8 cellular contexts compared by ENCODE assay signal in the genomic region with DNA sequence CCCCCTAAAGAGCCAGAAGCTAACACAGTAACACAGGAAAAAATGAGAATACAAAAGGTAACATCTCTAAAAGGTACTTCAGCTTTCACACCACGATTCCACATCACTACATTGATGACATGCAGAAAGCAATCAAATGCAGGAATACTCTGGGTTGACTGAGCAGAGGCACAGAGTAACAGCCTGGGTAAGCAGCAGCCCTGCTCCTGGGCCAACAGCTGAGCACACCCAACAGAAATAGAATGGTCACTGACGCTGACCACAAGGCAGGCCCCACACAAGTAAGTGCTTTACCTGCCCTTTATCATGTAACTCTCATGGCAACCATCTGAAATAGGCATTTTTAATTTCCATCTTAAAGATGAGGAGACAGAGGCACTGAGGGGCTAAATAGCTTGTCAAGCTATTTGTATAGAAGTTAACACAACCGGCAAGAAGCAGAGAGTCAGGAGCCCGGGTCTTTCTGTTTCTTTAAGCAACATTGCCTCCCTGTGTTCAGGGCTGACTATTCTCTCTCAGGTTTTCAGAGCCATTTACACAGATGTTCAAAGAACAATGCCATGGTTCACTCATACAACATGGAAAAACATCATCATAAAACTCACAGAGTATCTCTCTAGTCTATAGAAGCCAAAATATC.
DNase-seq lines count a peak whose midpoint lies in the region; ATAC-seq, FAIRE-seq and TF ChIP-seq lines count a peak whose summit lies in the region.

No MANE protein-coding gene starts in this region.

- no peaks in the 10 kb centered on the region for H3K79me2 ChIP-seq in KMS-11 (ENCODE audit: insufficient read depth, low read depth)
- H3K79me2 ChIP-seq in endothelial cell of umbilical vein (ENCODE audit: control insufficient read depth, insufficient read depth, low read length): no peaks in the 10 kb centered on the region

- POLR2A ChIA-PET in endothelial cell of umbilical vein (lab: Charles Lee): interaction anchor here (0.7 kb wide), 1 partner anchor 861 kb away, joined by 3 read pairs; no protein-coding TSS in a partner anchor

- no peak overlapping the region for H3K9ac ChIP-seq in KMS-11
- no peak overlapping the region for H3K9ac ChIP-seq in endothelial cell of umbilical vein (replicated peaks; ENCODE audit: extremely low read depth, insufficient read depth, low read length)

- DNase-seq in ELR (ENCODE audit: low read depth) (peak; percentile 61), UCSD-AML1 (lab: John Stamatoyannopoulos, UW; ENCODE audit: unreplicated experiment) (peak; percentile 35), endothelial cell of umbilical vein (ENCODE audit: low read depth, low spot score) (peak; percentile 80), omental fat pad (ENCODE audit: low spot score) (no peak), NCI-H2227 treated with DMSO at 0.1 percent for 48 hours (lab: John Stamatoyannopoulos, UW) (no peak), NCI-H2029 (lab: John Stamatoyannopoulos, UW) (no peak)

- ATAC-seq in omental fat pad (ENCODE audit: low FRiP score) (peak; percentile 62), GM19023 (IDR thresholded peaks at IDR 0.05; ENCODE audit: unreplicated experiment) (no peak)

- dilution Hi-C loops in endothelial cell of umbilical vein (cut with MboI; ENCODE audit: extremely low pct_ligation_motif_present, low sequenced_read_pairs): no loop called here

- TF ChIP-seq CTCF in KMS-11 (conservative IDR thresholded peaks at IDR 0.05; ENCODE audit: low read depth, low read length) (peak; percentile 33; the same call in 1 of the 2 replicates), endothelial cell of umbilical vein (IDR thresholded peaks at IDR 0.05; ENCODE audit: extremely low read depth in 1 of 2, insufficient read depth in 1 of 2, low read depth in 1 of 2, low read length in 2 of 2) (peak; percentile 21 to 32), omental fat pad (IDR thresholded peaks at IDR 0.05) (no peak)

- no peak overlapping the region for H3K4me2 ChIP-seq in KMS-11
- no peak overlapping the region for H3K4me2 ChIP-seq in endothelial cell of umbilical vein (ENCODE audit: insufficient read depth, low read length)

- no peaks in the 10 kb centered on the region for H4K20me1 ChIP-seq in KMS-11 (ENCODE audit: insufficient read depth)
- no peaks in the 10 kb centered on the region for H4K20me1 ChIP-seq in endothelial cell of umbilical vein (replicated peaks; ENCODE audit: control insufficient read depth, extremely low read depth, insufficient read depth, low read length)

- CTCF ChIA-PET in endothelial cell of umbilical vein (lab: Charles Lee): interaction anchor here (0.6 to 3.2 kb wide), 43 partner anchors 10 to 1189 kb away, joined by 3 to 55 read pairs (median 4); no protein-coding TSS in a partner anchor

- no peak for TF ChIP-seq POLR2A in endothelial cell of umbilical vein (IDR thresholded peaks at IDR 0.05; ENCODE audit: low read depth, low read length)

- no peaks in the 10 kb centered on the region for H3K27me3 ChIP-seq in KMS-11 (ENCODE audit: insufficient read depth, low read depth)
- no peaks in the 10 kb centered on the region for H3K27me3 ChIP-seq in endothelial cell of umbilical vein (ENCODE audit: control insufficient read depth in 2 of 2, insufficient read depth in 2 of 2, low read length in 2 of 2)

- FAIRE-seq in endothelial cell of umbilical vein (lab: Jason Lieb, UNC): peak; percentile 52

- no peak overlapping the region for H3K4me3 ChIP-seq in KMS-11 (IDR thresholded peaks at IDR 0.05; ENCODE audit: insufficient read depth, low read depth, low read length)
- no peak overlapping the region for H3K4me3 ChIP-seq in endothelial cell of umbilical vein (replicated peaks in 1 of 3; ENCODE audit: insufficient read depth in 1 of 3, low read depth in 1 of 3, low read length in 3 of 3)

- H2AFZ ChIP-seq in KMS-11 (ENCODE audit: low read depth) (no peak overlapping the region), endothelial cell of umbilical vein (ENCODE audit: low read depth, low read length) (no peak overlapping the region)

- H3K9me1 ChIP-seq in endothelial cell of umbilical vein (replicated peaks; ENCODE audit: control insufficient read depth, extremely low read depth, insufficient read depth, low read length): no peaks in the 10 kb centered on the region

- H3K4me1 ChIP-seq in KMS-11 (ENCODE audit: low read depth, poor library complexity, severe bottlenecking) (no peaks in the 10 kb centered on the region), endothelial cell of umbilical vein (ENCODE audit: control insufficient read depth, extremely low read depth, insufficient read depth, low read length) (peaks cover 4% of the 10 kb centered on the region)

- no TSS peak for BruUV-seq in endothelial cell of umbilical vein (replicated peaks; lab: Mats Ljungman, UMichigan)

- no peaks in the 10 kb centered on the region for H3K9me3 ChIP-seq in endothelial cell of umbilical vein (replicated peaks; ENCODE audit: control insufficient read depth, insufficient read depth, low read length)

- no peaks in the 10 kb centered on the region for H3K36me3 ChIP-seq in KMS-11 (ENCODE audit: insufficient read depth)
- no peaks in the 10 kb centered on the region for H3K36me3 ChIP-seq in endothelial cell of umbilical vein (ENCODE audit: control insufficient read depth in 2 of 2, extremely low read depth in 1 of 2, insufficient read depth in 2 of 2, low read length in 2 of 2)

- H3K27ac ChIP-seq in KMS-11 (no peak overlapping the region), endothelial cell of umbilical vein (ENCODE audit: insufficient read depth, low read depth, low read length) (no peak overlapping the region)

- intact Hi-C loops in endothelial cell of umbilical vein (cut with micrococcal nuclease): loop anchor here (1.0 to 5.0 kb wide), 5 partner anchors 49 to 1054 kb away; no protein-coding TSS in a partner anchor

TF ChIP-seq in endothelial cell of umbilical vein, 7 proteins besides CTCF, POLR2A, EP300 and RAD21:
- TF ChIP-seq MYC (IDR thresholded peaks at IDR 0.05; ENCODE audit: low read depth, low read length) (no peak), POLR2AphosphoS5 (IDR thresholded peaks at IDR 0.05; ENCODE audit: insufficient read depth, low read depth, low read length) (no peak), JUN (IDR thresholded peaks at IDR 0.05; ENCODE audit: borderline replicate concordance, insufficient read depth, insufficient read length, low read depth) (no peak), FOS (IDR thresholded peaks at IDR 0.05; ENCODE audit: borderline replicate concordance, insufficient read depth, low read length) (no peak), EZH2 (IDR thresholded peaks at IDR 0.05; ENCODE audit: borderline replicate concordance, low read depth, low read length, severe bottlenecking) (no peak), GATA2 (IDR thresholded peaks at IDR 0.05; ENCODE audit: insufficient read depth, insufficient read length, low read depth, low read length) (no peak)
- TF ChIP-seq, protein P1, sequence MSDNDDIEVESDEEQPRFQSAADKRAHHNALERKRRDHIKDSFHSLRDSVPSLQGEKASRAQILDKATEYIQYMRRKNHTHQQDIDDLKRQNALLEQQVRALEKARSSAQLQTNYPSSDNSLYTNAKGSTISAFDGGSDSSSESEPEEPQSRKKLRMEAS (IDR thresholded peaks at IDR 0.05; ENCODE audit: insufficient read depth, insufficient read length): no peak

Comparison
In these comparisons a context has a peak if more than half of its experiments do, and no peak if none do; other contexts are left out.
1. DNase-seq: peak in ELR (single experiment), UCSD-AML1 (single experiment) and endothelial cell of umbilical vein (single experiment); none in omental fat pad (single experiment), NCI-H2227 treated with DMSO at 0.1 percent for 48 hours (single experiment) and NCI-H2029 (single experiment).
2. CTCF ChIP-seq: peak in KMS-11 (single experiment) and endothelial cell of umbilical vein (2 of 2); none in omental fat pad (0 of 3).